ENCODE assay signal across 8 cellular contexts in genomic region chr15:40906947-40907802, GRCh38. TPM values are rescaled to one million over a fixed set of nuclear protein-coding genes. Genes with fewer than 3 reads are reported as not detected.
A peak's percentile ranks its signal among the peaks of the same experiment; 100 is the strongest.
DNase-seq lines count a peak whose midpoint lies in the region; ATAC-seq and TF ChIP-seq lines count a peak whose summit lies in the region.

No MANE protein-coding gene starts in this region.

- no peaks in the 10 kb centered on the region for H3K27me3 ChIP-seq in GM06990 (replicated peaks; ENCODE audit: control insufficient read depth, insufficient read depth, low read length)
- no peaks in the 10 kb centered on the region for H3K27me3 ChIP-seq in endodermal cell (ENCODE audit: control insufficient read depth, insufficient read depth, low read length, poor library complexity, severe bottlenecking)

- WGBS in endodermal cell (ENCODE audit: insufficient coverage in 1 of 2, insufficient read length in 1 of 2), 2 experiments: 76 to 89% methylated on average over 3 to 21 of the region's 23 CpGs

- peaks cover 19% of the 10 kb centered on the region for H3K36me3 ChIP-seq in GM06990 (ENCODE audit: control insufficient read depth, insufficient read depth, low read length)
- H3K36me3 ChIP-seq in endodermal cell (ENCODE audit: control insufficient read depth, insufficient read depth, low read length): peaks cover 30% of the 10 kb centered on the region

- no peak overlapping the region for H3K27ac Mint-ChIP-seq in endodermal cell

- peaks cover 25% of the 10 kb centered on the region for H3K36me3 Mint-ChIP-seq in endodermal cell (ENCODE audit: low read depth)

- peak overlapping the region; percentile 45 for H3K4me3 Mint-ChIP-seq in endodermal cell

- H3K4me1 Mint-ChIP-seq in endodermal cell: peaks cover 9% of the 10 kb centered on the region

- no peaks in the 10 kb centered on the region for H3K27me3 Mint-ChIP-seq in endodermal cell (ENCODE audit: insufficient read depth)

- ATAC-seq in HG02588 (IDR thresholded peaks at IDR 0.05; ENCODE audit: unreplicated experiment): no peak

- no peak overlapping the region for H3K27ac ChIP-seq in endodermal cell (ENCODE audit: low read depth, low read length)

- H3K9me3 ChIP-seq in endodermal cell (ENCODE audit: control insufficient read depth, low read length): no peaks in the 10 kb centered on the region

- no peak for DNase-seq in GM06990 (ENCODE audit: extremely low read depth, insufficient read length)
- peak; percentile 60 for DNase-seq in NCI-H1092 (lab: John Stamatoyannopoulos, UW)
- peak; percentile 48 for DNase-seq in activated CD4-positive, alpha-beta T cell treated with anti-CD3 and anti-CD28 coated beads, Interleukin-2, amount 50 U/mL, for 1 hour
- DNase-seq in endodermal cell: peak; percentile 61
- peak; percentile 32 for DNase-seq in myocyte (ENCODE audit: low read depth)
- no peak for DNase-seq in epidermal melanocyte (ENCODE audit: insufficient read length, low spot score)
- no peak for DNase-seq in NCI-H187 treated with DMSO at 0.1 percent for 48 hours (lab: John Stamatoyannopoulos, UW)

- H3K4me1 ChIP-seq in endodermal cell (ENCODE audit: control insufficient read depth, insufficient read depth, low read length): peaks cover 5% of the 10 kb centered on the region

- H3K9me3 Mint-ChIP-seq in endodermal cell: no peaks in the 10 kb centered on the region

- peak overlapping the region; percentile 47 for H3K4me3 ChIP-seq in GM06990 (replicated peaks; ENCODE audit: low read depth, low read length)
- peak overlapping the region; percentile 66 for H3K4me3 ChIP-seq in endodermal cell (ENCODE audit: low read length)

- no peak for TF ChIP-seq CTCF in GM06990 (IDR thresholded peaks at IDR 0.05; ENCODE audit: insufficient read depth, low read length, poor library complexity, severe bottlenecking)
- no peak for TF ChIP-seq CTCF in endodermal cell (conservative IDR thresholded peaks at IDR 0.05)

- H3K9ac ChIP-seq in endodermal cell (ENCODE audit: extremely low read depth, low read length, poor library complexity, severe bottlenecking): no peak overlapping the region

RNA-seq across cellular contexts. Expression of gene VPS18, which starts 12.9 kb away (rescaled TPM):
- 10 to 100 TPM; 26.6 to 29.0 TPM for total RNA-seq in endodermal cell
- polyA plus RNA-seq in endodermal cell (2013, experiment 1 of 2): 14.6 TPM
- polyA plus RNA-seq in endodermal cell (2013, experiment 2 of 2): 13.9 TPM
- total RNA-seq in myocyte: 34.4 and 43.3 TPM in 2 replicates
- 29.8 TPM for polyA plus RNA-seq in myocyte (2012)

RNA-seq across cellular contexts. Expression of gene DLL4, which starts 22.0 kb away (rescaled TPM):
- total RNA-seq in endodermal cell (under 1 TPM; 0.20 to 0.64 TPM), myocyte (0.13 TPM in 1 of 2 replicates, not detected in the other)
- polyA plus RNA-seq in endodermal cell (2013, experiment 1 of 2): 0.64 TPM
- polyA plus RNA-seq in endodermal cell (2013, experiment 2 of 2): 0.66 TPM
- 0.08 TPM for polyA plus RNA-seq in myocyte (2012)

RNA-seq across cellular contexts. Expression of gene RHOV, which starts 33.1 kb away (rescaled TPM):
- 1 to 10 TPM; 1.8 to 2.8 TPM for total RNA-seq in endodermal cell
- 0.39 TPM for polyA plus RNA-seq in endodermal cell (2013, experiment 1 of 2)
- 0.50 TPM for polyA plus RNA-seq in endodermal cell (2013, experiment 2 of 2)
- total RNA-seq in myocyte: 0.10 TPM in 1 of 2 replicates, not detected in the other
- polyA plus RNA-seq in myocyte (2012): 0.06 TPM

RNA-seq across cellular contexts. Expression of gene CHAC1, which starts 46.1 kb away (rescaled TPM):
- total RNA-seq in endodermal cell: 1 to 10 TPM; 6.8 to 9.0 TPM
- 28.5 TPM for polyA plus RNA-seq in endodermal cell (2013, experiment 1 of 2)
- 11.2 TPM for polyA plus RNA-seq in endodermal cell (2013, experiment 2 of 2)
- 5.5 and 10.4 TPM in 2 replicates for total RNA-seq in myocyte
- polyA plus RNA-seq in myocyte (2012): 64.2 TPM

Comparison
In these comparisons a context has a peak if more than half of its experiments do, and no peak if none do; other contexts are left out.
1. DNase-seq: peak in NCI-H1092 (single experiment), activated CD4-positive, alpha-beta T cell treated with anti-CD3 and anti-CD28 coated beads, Interleukin-2, amount 50 U/mL, for 1 hour (single experiment), endodermal cell (single experiment) and myocyte (single experiment); none in GM06990 (single experiment), epidermal melanocyte (single experiment) and NCI-H187 treated with DMSO at 0.1 percent for 48 hours (single experiment).